ENCODE assay signal across 24 cellular contexts in genomic region chr6:29547573-29547972, GRCh38. TPM values are rescaled to one million over a fixed set of nuclear protein-coding genes. Genes with fewer than 3 reads are reported as not detected.
A peak's percentile ranks its signal among the peaks of the same experiment; 100 is the strongest.
DNase-seq lines count a peak whose midpoint lies in the region; ATAC-seq and TF ChIP-seq lines count a peak whose summit lies in the region.
"Had no signal": no experiment of that assay in that cellular context is flagged by ENCODE, and none has a peak within 500 bp of the region (broad histone marks: within the 10 kb centered on the region; RNA-seq: fewer than 3 reads in every experiment).

No MANE protein-coding gene starts in this region.

- H3K27ac Mint-ChIP-seq in activated CD8-positive, alpha-beta T cell treated with anti-CD3 and anti-CD28 coated beads for 36 hours: no peak overlapping the region
- no peak overlapping the region for H3K27ac Mint-ChIP-seq in activated CD8-positive, alpha-beta T cell treated with anti-CD3 and anti-CD28 coated beads, Interleukin-2, amount 10 ng/mL, durations not matched to agents 7 days and 5 days
- no peak overlapping the region for H3K27ac Mint-ChIP-seq in activated naive CD8-positive, alpha-beta T cell treated with anti-CD3 and anti-CD28 coated beads, Interleukin-2, amount 50 U/mL, for 24 hours
- H3K27ac Mint-ChIP-seq in activated naive CD8-positive, alpha-beta T cell treated with anti-CD3 and anti-CD28 coated beads for 36 hours: no peak overlapping the region
- H3K27ac Mint-ChIP-seq in stimulated activated effector memory CD8-positive, alpha-beta T cell treated with anti-CD3 and anti-CD28 coated beads, Interleukin-12 subunit alpha, Interleukin-12 subunit beta, amount 100 ng/mL, for 72 hours: no peak overlapping the region
- no peak overlapping the region for H3K27ac Mint-ChIP-seq in endodermal cell
- H3K27ac Mint-ChIP-seq: CD8-positive, alpha-beta memory T cell had no signal

- no peaks in the 10 kb centered on the region for H3K36me3 ChIP-seq in endodermal cell (ENCODE audit: control insufficient read depth, insufficient read depth, low read length)
- H3K36me3 ChIP-seq: BE2C had no signal

- WGBS in endodermal cell (ENCODE audit: insufficient coverage in 1 of 2, insufficient read length in 1 of 2), 2 experiments: 70 to 71% methylated on average over 3 of the region's 3 CpGs

- no peaks in the 10 kb centered on the region for H3K4me1 ChIP-seq in endodermal cell (ENCODE audit: control insufficient read depth, insufficient read depth, low read length)
- H3K4me1 ChIP-seq: BE2C had no signal

- no peak overlapping the region for H3K4me3 ChIP-seq in endodermal cell (ENCODE audit: low read length)

- H3K4me1 Mint-ChIP-seq in activated CD8-positive, alpha-beta T cell treated with anti-CD3 and anti-CD28 coated beads for 36 hours (ENCODE audit: low read depth): peaks cover 3% of the 10 kb centered on the region
- H3K4me1 Mint-ChIP-seq in activated CD8-positive, alpha-beta T cell treated with anti-CD3 and anti-CD28 coated beads, Interleukin-2, amount 10 ng/mL, durations not matched to agents 7 days and 5 days (ENCODE audit: low read depth): peaks cover under 1% of the 10 kb centered on the region
- peaks cover 5% of the 10 kb centered on the region for H3K4me1 Mint-ChIP-seq in activated naive CD8-positive, alpha-beta T cell treated with anti-CD3 and anti-CD28 coated beads, Interleukin-2, amount 50 U/mL, for 24 hours
- H3K4me1 Mint-ChIP-seq in activated naive CD8-positive, alpha-beta T cell treated with anti-CD3 and anti-CD28 coated beads for 36 hours: peaks cover 8% of the 10 kb centered on the region
- peaks cover 4% of the 10 kb centered on the region for H3K4me1 Mint-ChIP-seq in stimulated activated effector memory CD8-positive, alpha-beta T cell treated with anti-CD3 and anti-CD28 coated beads, Interleukin-12 subunit alpha, Interleukin-12 subunit beta, amount 100 ng/mL, for 72 hours
- no peaks in the 10 kb centered on the region for H3K4me1 Mint-ChIP-seq in endodermal cell
- H3K4me1 Mint-ChIP-seq: CD14-positive monocyte had no signal

- no peaks in the 10 kb centered on the region for H3K9me3 ChIP-seq in endodermal cell (ENCODE audit: control insufficient read depth, low read length)
- H3K9me3 ChIP-seq: BE2C had no signal

- POLR2A ChIA-PET in activated CD8-positive, alpha-beta T cell treated with anti-CD3 and anti-CD28 coated beads for 36 hours (lab: Charles Lee): no interaction called here
- POLR2A ChIA-PET in activated CD8-positive, alpha-beta T cell treated with anti-CD3 and anti-CD28 coated beads, Interleukin-2, amount 10 ng/mL, durations not matched to agents 7 days and 5 days (lab: Charles Lee): no interaction called here

- no peaks in the 10 kb centered on the region for H3K9me3 Mint-ChIP-seq in activated CD8-positive, alpha-beta T cell treated with anti-CD3 and anti-CD28 coated beads for 36 hours
- no peaks in the 10 kb centered on the region for H3K9me3 Mint-ChIP-seq in activated CD8-positive, alpha-beta T cell treated with anti-CD3 and anti-CD28 coated beads, Interleukin-2, amount 10 ng/mL, durations not matched to agents 7 days and 5 days (ENCODE audit: insufficient read depth)
- no peaks in the 10 kb centered on the region for H3K9me3 Mint-ChIP-seq in activated naive CD8-positive, alpha-beta T cell treated with anti-CD3 and anti-CD28 coated beads, Interleukin-2, amount 50 U/mL, for 24 hours
- H3K9me3 Mint-ChIP-seq in activated naive CD8-positive, alpha-beta T cell treated with anti-CD3 and anti-CD28 coated beads for 36 hours: no peaks in the 10 kb centered on the region
- no peaks in the 10 kb centered on the region for H3K9me3 Mint-ChIP-seq in stimulated activated effector memory CD8-positive, alpha-beta T cell treated with anti-CD3 and anti-CD28 coated beads, Interleukin-12 subunit alpha, Interleukin-12 subunit beta, amount 100 ng/mL, for 72 hours
- no peaks in the 10 kb centered on the region for H3K9me3 Mint-ChIP-seq in endodermal cell

- ATAC-seq in activated CD8-positive, alpha-beta T cell treated with anti-CD3 and anti-CD28 coated beads for 36 hours: peak; percentile 87
- no peak for ATAC-seq in activated CD8-positive, alpha-beta T cell treated with anti-CD3 and anti-CD28 coated beads, Interleukin-2, amount 10 ng/mL, durations not matched to agents 7 days and 5 days
- ATAC-seq in activated naive CD8-positive, alpha-beta T cell treated with anti-CD3 and anti-CD28 coated beads, Interleukin-2, amount 50 U/mL, for 24 hours: peak; percentile 54
- peak; percentile 84 for ATAC-seq in stimulated activated effector memory CD8-positive, alpha-beta T cell treated with anti-CD3 and anti-CD28 coated beads, Interleukin-12 subunit alpha, Interleukin-12 subunit beta, amount 100 ng/mL, for 72 hours

- H3K36me3 Mint-ChIP-seq in activated CD8-positive, alpha-beta T cell treated with anti-CD3 and anti-CD28 coated beads for 36 hours (ENCODE audit: low read depth): no peaks in the 10 kb centered on the region
- H3K36me3 Mint-ChIP-seq in activated CD8-positive, alpha-beta T cell treated with anti-CD3 and anti-CD28 coated beads, Interleukin-2, amount 10 ng/mL, durations not matched to agents 7 days and 5 days (ENCODE audit: low read depth): no peaks in the 10 kb centered on the region
- no peaks in the 10 kb centered on the region for H3K36me3 Mint-ChIP-seq in activated naive CD8-positive, alpha-beta T cell treated with anti-CD3 and anti-CD28 coated beads, Interleukin-2, amount 50 U/mL, for 24 hours (ENCODE audit: low read depth)
- no peaks in the 10 kb centered on the region for H3K36me3 Mint-ChIP-seq in activated naive CD8-positive, alpha-beta T cell treated with anti-CD3 and anti-CD28 coated beads for 36 hours
- no peaks in the 10 kb centered on the region for H3K36me3 Mint-ChIP-seq in stimulated activated effector memory CD8-positive, alpha-beta T cell treated with anti-CD3 and anti-CD28 coated beads, Interleukin-12 subunit alpha, Interleukin-12 subunit beta, amount 100 ng/mL, for 72 hours
- no peaks in the 10 kb centered on the region for H3K36me3 Mint-ChIP-seq in endodermal cell (ENCODE audit: low read depth)
- H3K36me3 Mint-ChIP-seq: CD14-positive monocyte; CD8-positive, alpha-beta memory T cell had no signal

- H3K27me3 ChIP-seq in endodermal cell (ENCODE audit: control insufficient read depth, insufficient read depth, low read length, poor library complexity, severe bottlenecking): peaks cover 30% of the 10 kb centered on the region
- H3K27me3 ChIP-seq: BE2C had no signal

- TF ChIP-seq CTCF in activated CD8-positive, alpha-beta T cell treated with anti-CD3 and anti-CD28 coated beads for 36 hours (IDR thresholded peaks at IDR 0.05): no peak
- TF ChIP-seq CTCF in endodermal cell (conservative IDR thresholded peaks at IDR 0.05): no peak

- H3K27ac ChIP-seq in endodermal cell (ENCODE audit: low read depth, low read length): no peak overlapping the region
- H3K27ac ChIP-seq: 22Rv1 had no signal

- H3K4me3 Mint-ChIP-seq in activated CD8-positive, alpha-beta T cell treated with anti-CD3 and anti-CD28 coated beads for 36 hours: no peak overlapping the region
- no peak overlapping the region for H3K4me3 Mint-ChIP-seq in activated CD8-positive, alpha-beta T cell treated with anti-CD3 and anti-CD28 coated beads, Interleukin-2, amount 10 ng/mL, durations not matched to agents 7 days and 5 days
- no peak overlapping the region for H3K4me3 Mint-ChIP-seq in activated naive CD8-positive, alpha-beta T cell treated with anti-CD3 and anti-CD28 coated beads, Interleukin-2, amount 50 U/mL, for 24 hours
- H3K4me3 Mint-ChIP-seq in activated naive CD8-positive, alpha-beta T cell treated with anti-CD3 and anti-CD28 coated beads for 36 hours: no peak overlapping the region
- H3K4me3 Mint-ChIP-seq in stimulated activated effector memory CD8-positive, alpha-beta T cell treated with anti-CD3 and anti-CD28 coated beads, Interleukin-12 subunit alpha, Interleukin-12 subunit beta, amount 100 ng/mL, for 72 hours: no peak overlapping the region
- H3K4me3 Mint-ChIP-seq in endodermal cell: no peak overlapping the region
- H3K4me3 Mint-ChIP-seq: CD14-positive monocyte; CD8-positive, alpha-beta memory T cell had no signal

- CTCF ChIA-PET in activated CD8-positive, alpha-beta T cell treated with anti-CD3 and anti-CD28 coated beads for 36 hours (lab: Charles Lee): no interaction called here
- CTCF ChIA-PET in activated CD8-positive, alpha-beta T cell treated with anti-CD3 and anti-CD28 coated beads, Interleukin-2, amount 10 ng/mL, durations not matched to agents 7 days and 5 days (lab: Charles Lee): no interaction called here

- peaks cover 33% of the 10 kb centered on the region for H3K27me3 Mint-ChIP-seq in activated CD8-positive, alpha-beta T cell treated with anti-CD3 and anti-CD28 coated beads for 36 hours
- H3K27me3 Mint-ChIP-seq in activated CD8-positive, alpha-beta T cell treated with anti-CD3 and anti-CD28 coated beads, Interleukin-2, amount 10 ng/mL, durations not matched to agents 7 days and 5 days (ENCODE audit: low read depth): peaks cover 42% of the 10 kb centered on the region
- H3K27me3 Mint-ChIP-seq in activated naive CD8-positive, alpha-beta T cell treated with anti-CD3 and anti-CD28 coated beads, Interleukin-2, amount 50 U/mL, for 24 hours: peaks cover 47% of the 10 kb centered on the region
- peaks cover 30% of the 10 kb centered on the region for H3K27me3 Mint-ChIP-seq in activated naive CD8-positive, alpha-beta T cell treated with anti-CD3 and anti-CD28 coated beads for 36 hours
- peaks cover 30% of the 10 kb centered on the region for H3K27me3 Mint-ChIP-seq in endodermal cell (ENCODE audit: insufficient read depth)

- peak; percentile 1 for DNase-seq in NCI-H146 (lab: John Stamatoyannopoulos, UW)
- DNase-seq in NCI-H146 treated with DMSO at 0.1 percent for 48 hours (lab: John Stamatoyannopoulos, UW; ENCODE audit: unreplicated experiment): no peak
- DNase-seq in activated CD8-positive, alpha-beta T cell treated with anti-CD3 and anti-CD28 coated beads for 36 hours: peak; percentile 16
- no peak for DNase-seq in activated CD8-positive, alpha-beta T cell treated with anti-CD3 and anti-CD28 coated beads, Interleukin-2, amount 10 ng/mL, durations not matched to agents 7 days and 5 days
- no peak for DNase-seq in activated naive CD8-positive, alpha-beta T cell treated with anti-CD3 and anti-CD28 coated beads, Interleukin-2, amount 50 U/mL, for 24 hours
- DNase-seq in activated naive CD8-positive, alpha-beta T cell treated with anti-CD3 and anti-CD28 coated beads for 36 hours: no peak
- DNase-seq in stimulated activated effector memory CD8-positive, alpha-beta T cell treated with anti-CD3 and anti-CD28 coated beads, Interleukin-12 subunit alpha, Interleukin-12 subunit beta, amount 100 ng/mL, for 72 hours (ENCODE audit: low spot score in 2 of 2): peak in 1 of 2 donors; percentile 46
- DNase-seq in endodermal cell: no peak
- DNase-seq: ACHN; BE2C; Calu3; CD8-positive, alpha-beta memory T cell; DMS79 treated with DMSO at 0.1 percent for 48 hours; NCI-H1048; NCI-H187; NCI-H2081 treated with DMSO at 0.1 percent for 48 hours; NCI-H2171; NCI-H226; NCI-H510A; NCI-H774; SIG-M5 had no signal

- intact Hi-C loops in activated CD8-positive, alpha-beta T cell treated with anti-CD3 and anti-CD28 coated beads for 36 hours (cut with micrococcal nuclease): no loop called here

- H3K9ac ChIP-seq in endodermal cell (ENCODE audit: extremely low read depth, low read length, poor library complexity, severe bottlenecking): no peak overlapping the region

RNA-seq across cellular contexts. Expression of gene UBD, which starts 12.0 kb away (rescaled TPM):
- under 1 TPM; 0.50 to 0.67 TPM for total RNA-seq in activated CD8-positive, alpha-beta T cell treated with anti-CD3 and anti-CD28 coated beads for 36 hours
- not detected for total RNA-seq in activated CD8-positive, alpha-beta T cell treated with anti-CD3 and anti-CD28 coated beads, Interleukin-2, amount 10 ng/mL, durations not matched to agents 7 days and 5 days
- total RNA-seq in activated naive CD8-positive, alpha-beta T cell treated with anti-CD3 and anti-CD28 coated beads for 36 hours: 1 to 10 TPM; 2.3 to 2.6 TPM
- total RNA-seq in endodermal cell: not detected
- 0.21 TPM for polyA plus RNA-seq in endodermal cell (2013, experiment 1 of 2)
- not detected for polyA plus RNA-seq in endodermal cell (2013, experiment 2 of 2)
- total RNA-seq: HT-29 had no signal
- polyA plus RNA-seq: CD14-positive monocyte; CD8-positive, alpha-beta memory T cell had no signal

RNA-seq across cellular contexts. Expression of gene OR2H2, which starts 37.3 kb away (rescaled TPM):
- total RNA-seq in activated CD8-positive, alpha-beta T cell treated with anti-CD3 and anti-CD28 coated beads for 36 hours: not detected
- not detected for total RNA-seq in activated CD8-positive, alpha-beta T cell treated with anti-CD3 and anti-CD28 coated beads, Interleukin-2, amount 10 ng/mL, durations not matched to agents 7 days and 5 days
- total RNA-seq in activated naive CD8-positive, alpha-beta T cell treated with anti-CD3 and anti-CD28 coated beads for 36 hours: not detected
- total RNA-seq in endodermal cell: not detected
- not detected for polyA plus RNA-seq in endodermal cell (2013, experiment 1 of 2)
- polyA plus RNA-seq in endodermal cell (2013, experiment 2 of 2): not detected
- total RNA-seq: Calu3; CD8-positive, alpha-beta memory T cell; HT-29 had no signal
- polyA plus RNA-seq: CD14-positive monocyte; CD8-positive, alpha-beta memory T cell had no signal

RNA-seq across cellular contexts. Expression of gene MAS1L, which starts 59.8 kb away (rescaled TPM):
- not detected for total RNA-seq in activated CD8-positive, alpha-beta T cell treated with anti-CD3 and anti-CD28 coated beads for 36 hours
- total RNA-seq in activated CD8-positive, alpha-beta T cell treated with anti-CD3 and anti-CD28 coated beads, Interleukin-2, amount 10 ng/mL, durations not matched to agents 7 days and 5 days: not detected
- total RNA-seq in activated naive CD8-positive, alpha-beta T cell treated with anti-CD3 and anti-CD28 coated beads for 36 hours: not detected
- total RNA-seq in endodermal cell: not detected
- not detected for polyA plus RNA-seq in endodermal cell (2013, experiment 1 of 2)
- not detected for polyA plus RNA-seq in endodermal cell (2013, experiment 2 of 2)
- total RNA-seq: Calu3; CD8-positive, alpha-beta memory T cell; HT-29 had no signal
- polyA plus RNA-seq: CD14-positive monocyte; CD8-positive, alpha-beta memory T cell had no signal

Comparison
In these comparisons a context has a peak if more than half of its experiments do, and no peak if none do; other contexts are left out.
1. DNase-seq: peak in NCI-H146 (single experiment) and activated CD8-positive, alpha-beta T cell treated with anti-CD3 and anti-CD28 coated beads for 36 hours (single experiment); none in NCI-H146 treated with DMSO at 0.1 percent for 48 hours (single experiment), activated CD8-positive, alpha-beta T cell treated with anti-CD3 and anti-CD28 coated beads, Interleukin-2, amount 10 ng/mL, durations not matched to agents 7 days and 5 days (single experiment), activated naive CD8-positive, alpha-beta T cell treated with anti-CD3 and anti-CD28 coated beads, Interleukin-2, amount 50 U/mL, for 24 hours (single experiment), activated naive CD8-positive, alpha-beta T cell treated with anti-CD3 and anti-CD28 coated beads for 36 hours (single experiment) and endodermal cell (single experiment).